8 cellular contexts compared by ENCODE assay signal in genomic region chr1:167721617-167722151, GRCh38. TPM values are rescaled to one million over a fixed set of nuclear protein-coding genes. Genes with fewer than 3 reads are reported as not detected.
DNase-seq lines count a peak whose midpoint lies in the region; ATAC-seq, FAIRE-seq and TF ChIP-seq lines count a peak whose summit lies in the region.

TSS of gene MPZL1 (plus strand) at chr1:167721982. CDS start at chr1:167722152, 170 bp downstream.

- H3K4me3 Mint-ChIP-seq in T-cell, result peak within 1 kb of the TSS; percentile 86 to 96 (median 92)
- peak within 1 kb of the TSS; percentile 98 for H3K4me3 Mint-ChIP-seq in type B pancreatic cell

- no peaks in the 10 kb centered on the region for H3K27me3 ChIP-seq in heart left ventricle

- H3K4me1 ChIP-seq in heart left ventricle, result peaks cover 4 to 49% (median 32%) of the 10 kb centered on the region in 12 donors

- no peaks in the 10 kb centered on the region for H3K27me3 Mint-ChIP-seq in T-cell
- no peaks in the 10 kb centered on the region for H3K27me3 Mint-ChIP-seq in type B pancreatic cell

- TF ChIP-seq POLR2A in GM12891 (IDR thresholded peaks at IDR 0.05; ENCODE audit: low read depth, low read length) (no peak), heart left ventricle (IDR thresholded peaks at IDR 0.05) (peak in 1 of 2 donors; percentile 90)

- intact Hi-C loops in heart left ventricle (cut with DNase I) (loop anchor here (1.0 to 10.0 kb wide), 7 partner anchors 81 to 363 kb away; partner anchors contain the start of genes DCAF6 (in 5 of the 10) and MPC2 (in 5 of the 10)), posterior cingulate gyrus (cut with DNase I) (loop anchor here (1.0 to 5.0 kb wide), 3 partner anchors 41 to 216 kb away; partner anchors contain the start of genes DCAF6 and MPC2)

- peak; percentile 92 for ATAC-seq in HG02678 (IDR thresholded peaks at IDR 0.05; ENCODE audit: unreplicated experiment)
- peak; percentile 97 to 99 (median 98) for ATAC-seq in T-cell (replicated peaks in 1 of 4)
- peak; percentile 98 to 99 (median 99) for ATAC-seq in heart left ventricle

- POLR2A ChIA-PET in T-cell (lab: Charles Lee), result no interaction called here

- peak; percentile 94 for FAIRE-seq in GM12891 (lab: Jason Lieb, UNC)

- H3K4me1 Mint-ChIP-seq in T-cell (peaks cover 48 to 61% (median 54%) of the 10 kb centered on the region in 3 donors), type B pancreatic cell (ENCODE audit: unreplicated experiment) (peaks cover 33% of the 10 kb centered on the region)

- H3K9me3 Mint-ChIP-seq in T-cell (no peaks in the 10 kb centered on the region), type B pancreatic cell (no peaks in the 10 kb centered on the region)

- TF ChIP-seq CTCF in heart left ventricle (IDR thresholded peaks at IDR 0.05), result no peak
- no peak for TF ChIP-seq CTCF in type B pancreatic cell (conservative IDR thresholded peaks at IDR 0.05)

- CTCF ChIA-PET in T-cell (lab: Charles Lee), result interaction anchor here in 1 of 2 donors (0.8 kb wide), 1 partner anchor 361 kb away, joined by 3 read pairs; no protein-coding TSS in a partner anchor

- DNase-seq in GM12891 (ENCODE audit: insufficient read length, low spot score), result peak; percentile 95
- DNase-seq in NCI-H1105 treated with DMSO at 0.1 percent for 48 hours (lab: John Stamatoyannopoulos, UW), result peak; percentile 92
- peak; percentile 66 to 94 (median 80) for DNase-seq in T-cell
- peak; percentile 96 to 98 (median 97) for DNase-seq in heart left ventricle
- peak; percentile 95 to 99 (median 98) for DNase-seq in posterior cingulate gyrus
- peak; percentile 97 for DNase-seq in type B pancreatic cell (ENCODE audit: extremely low spot score, unreplicated experiment)

- no peaks in the 10 kb centered on the region for H3K36me3 ChIP-seq in heart left ventricle

- peak within 1 kb of the TSS; percentile 88 to 100 (median 94) for H3K4me3 ChIP-seq in heart left ventricle

- H3K9me3 ChIP-seq in heart left ventricle, result no peaks in the 10 kb centered on the region

- H3K36me3 Mint-ChIP-seq in T-cell, result no peaks in the 10 kb centered on the region
- H3K36me3 Mint-ChIP-seq in type B pancreatic cell, result peaks cover 8% of the 10 kb centered on the region

- WGBS in adipose tissue, 3 donors, result 0 to 1% (median 0%) methylated on average over 45 to 52 of the region's 52 CpGs
- WGBS in heart left ventricle, 4 donors, result 0 to 1% (median 0%) methylated on average over 13 to 52 of the region's 52 CpGs

- H3K27ac Mint-ChIP-seq in T-cell (peak within 1 kb of the TSS; percentile 78 to 86), type B pancreatic cell (peak within 1 kb of the TSS; percentile 82)

- H3K27ac ChIP-seq in adipose tissue (ENCODE audit: low read depth, low read length), result peak within 1 kb of the TSS; percentile 70
- H3K27ac ChIP-seq in heart left ventricle, result peak within 1 kb of the TSS; percentile 78 to 93 (median 90)

TF ChIP-seq in GM12891, 5 proteins besides CTCF, POLR2A, EP300 and RAD21:
- no peak for TF ChIP-seq PAX5 (IDR thresholded peaks at IDR 0.05; ENCODE audit: insufficient read depth, low read length, severe bottlenecking)
- no peak for TF ChIP-seq POU2F2 (IDR thresholded peaks at IDR 0.05; ENCODE audit: low read depth, low read length)
- TF ChIP-seq TAF1 (IDR thresholded peaks at IDR 0.05; ENCODE audit: low read depth, low read length), result no peak
- no peak; the same call in 1 of the 2 replicates for TF ChIP-seq POLR2AphosphoS5 (IDR thresholded peaks at IDR 0.05; ENCODE audit: low read depth, low read length)
- no peak for TF ChIP-seq SPI1 (IDR thresholded peaks at IDR 0.05; ENCODE audit: low read depth, low read length)

RNA-seq across cellular contexts. Expression of gene MPZL1, which starts in this region (rescaled TPM):
- polyA plus RNA-seq in GM12891 (2012; ENCODE audit: low read depth, missing spikeins), result 15.6 TPM
- 1 to 10 TPM; 5.1 to 9.9 (median 8.5) TPM for total RNA-seq in T-cell
- polyA plus RNA-seq in adipose tissue, result 10 to 100 TPM; 16.1 to 74.1 (median 46.4) TPM
- total RNA-seq in heart left ventricle, result 10 to 100 TPM; 21.2 to 56.3 (median 29.7) TPM
- 10 to 100 TPM in 1 of 2 donors, 1 to 10 TPM in 1; 7.0 to 29.4 TPM for polyA plus RNA-seq in heart left ventricle
- 93.8 and 103 TPM in 2 replicates for total RNA-seq in type B pancreatic cell (ENCODE audit: low replicate concordance)

Comparison
In these comparisons a context has a peak if more than half of its experiments do, and no peak if none do; other contexts are left out.
1. Peak in every context shown above with its lines: DNase-seq, ATAC-seq, H3K4me3 ChIP-seq and H3K27ac ChIP-seq.